ENCODE assay signal across 21 cellular contexts in genomic region chr1:62233926-62234450, GRCh38. TPM values are rescaled to one million over a fixed set of nuclear protein-coding genes. Genes with fewer than 3 reads are reported as not detected.
A peak's percentile ranks its signal among the peaks of the same experiment; 100 is the strongest.
DNase-seq lines count a peak whose midpoint lies in the region; FAIRE-seq and TF ChIP-seq lines count a peak whose summit lies in the region.
"Had no signal": no experiment of that assay in that cellular context is flagged by ENCODE, and none has a peak within 500 bp of the region (broad histone marks: within the 10 kb centered on the region; RNA-seq: fewer than 3 reads in every experiment).

No MANE protein-coding gene starts in this region.

- H3K79me2 ChIP-seq in astrocyte (ENCODE audit: insufficient read depth, low read length), result no peaks in the 10 kb centered on the region

- H3K27ac ChIP-seq in left ventricle myocardium inferior (replicated peaks) (no peak overlapping the region), astrocyte (ENCODE audit: low read depth, low read length) (no peak overlapping the region)
- H3K27ac ChIP-seq: BLaER1 treated with 17β-estradiol and CSF1 and Interleukin-3, amounts not matched to agents 10 nM and 100 nM; GM23248 had no signal

- intact Hi-C loops in cardiac septum (cut with DNase I), result no loop called here
- intact Hi-C loops in left ventricle myocardium inferior (cut with micrococcal nuclease), result no loop called here

- DNase-seq in cardiac septum (ENCODE audit: low spot score) (peak; percentile 46), left ventricle myocardium inferior (no peak), astrocyte (ENCODE audit: low read depth) (peak; percentile 25), neural crest cell (ENCODE audit: low read depth, low spot score) (no peak), type B pancreatic cell (ENCODE audit: extremely low spot score, unreplicated experiment) (no peak), NCI-H1436 treated with DMSO at 0.1 percent for 48 hours (lab: John Stamatoyannopoulos, UW) (no peak)
- no peak for DNase-seq in activated CD4-positive, alpha-beta T cell treated with anti-CD3 and anti-CD28 coated beads, Interleukin-2, amount 50 U/mL, for 48 hours
- no peak for DNase-seq in activated T-cell treated with anti-CD3 and anti-CD28 coated beads, Interleukin-2, amount 50 U/mL, for 24 hours
- DNase-seq: 8988T; AML-193; Calu3; CD4-positive, CD25-positive, alpha-beta regulatory T cell; DMS 273 treated with DMSO at 0.1 percent for 48 hours; H9; HFFc6 had no signal

- H3K27me3 Mint-ChIP-seq in astrocyte (ENCODE audit: low read depth, unreplicated experiment), result no peaks in the 10 kb centered on the region
- H3K27me3 Mint-ChIP-seq in neural crest cell (ENCODE audit: low read depth), result no peaks in the 10 kb centered on the region
- no peaks in the 10 kb centered on the region for H3K27me3 Mint-ChIP-seq in type B pancreatic cell
- H3K27me3 Mint-ChIP-seq in activated T-cell treated with anti-CD3 and anti-CD28 coated beads, Interleukin-2, amount 50 U/mL, for 24 hours, result peaks cover 3% of the 10 kb centered on the region
- H3K27me3 Mint-ChIP-seq: CD4-positive, CD25-positive, alpha-beta regulatory T cell had no signal

- peaks cover 28% of the 10 kb centered on the region for H3K27me3 ChIP-seq in left ventricle myocardium inferior (ENCODE audit: low read depth)
- no peaks in the 10 kb centered on the region for H3K27me3 ChIP-seq in astrocyte (ENCODE audit: insufficient read depth, low read length)
- H3K27me3 ChIP-seq: BLaER1 treated with 17β-estradiol and CSF1 and Interleukin-3, amounts not matched to agents 10 nM and 100 nM had no signal

- no peak overlapping the region for H3K9ac ChIP-seq in astrocyte (ENCODE audit: low read length)
- H3K9ac ChIP-seq: BLaER1 treated with 17β-estradiol and CSF1 and Interleukin-3, amounts not matched to agents 10 nM and 100 nM; GM23248 had no signal

- no peaks in the 10 kb centered on the region for H3K4me1 ChIP-seq in left ventricle myocardium inferior
- peaks cover 17% of the 10 kb centered on the region for H3K4me1 ChIP-seq in astrocyte (ENCODE audit: insufficient read depth, low read length)
- H3K4me1 ChIP-seq: BLaER1 treated with 17β-estradiol and CSF1 and Interleukin-3, amounts not matched to agents 10 nM and 100 nM had no signal

- TF ChIP-seq CTCF in left ventricle myocardium inferior (IDR thresholded peaks at IDR 0.05; ENCODE audit: borderline replicate concordance) (no peak), astrocyte (IDR thresholded peaks at IDR 0.05; ENCODE audit: insufficient read depth, low read depth, low read length) (no peak), neural crest cell (conservative IDR thresholded peaks at IDR 0.05) (no peak), type B pancreatic cell (conservative IDR thresholded peaks at IDR 0.05) (no peak)

- H3K36me3 Mint-ChIP-seq in astrocyte (ENCODE audit: low read depth, unreplicated experiment) (peaks cover 2% of the 10 kb centered on the region), neural crest cell (ENCODE audit: low read depth) (peaks cover 2% of the 10 kb centered on the region), type B pancreatic cell (no peaks in the 10 kb centered on the region)
- H3K36me3 Mint-ChIP-seq in activated T-cell treated with anti-CD3 and anti-CD28 coated beads, Interleukin-2, amount 50 U/mL, for 24 hours (ENCODE audit: low read depth), result no peaks in the 10 kb centered on the region
- H3K36me3 Mint-ChIP-seq: CD4-positive, CD25-positive, alpha-beta regulatory T cell had no signal

- H3K9me3 ChIP-seq in left ventricle myocardium inferior (replicated peaks), result no peaks in the 10 kb centered on the region
- H3K9me3 ChIP-seq in astrocyte (ENCODE audit: insufficient read depth, low read depth, low read length), result no peaks in the 10 kb centered on the region
- H3K9me3 ChIP-seq: BLaER1 treated with 17β-estradiol and CSF1 and Interleukin-3, amounts not matched to agents 10 nM and 100 nM had no signal

- H3K9me3 Mint-ChIP-seq in astrocyte (ENCODE audit: unreplicated experiment), result peaks cover 1% of the 10 kb centered on the region
- no peaks in the 10 kb centered on the region for H3K9me3 Mint-ChIP-seq in neural crest cell
- H3K9me3 Mint-ChIP-seq in type B pancreatic cell, result peaks cover 4% of the 10 kb centered on the region
- H3K9me3 Mint-ChIP-seq in activated T-cell treated with anti-CD3 and anti-CD28 coated beads, Interleukin-2, amount 50 U/mL, for 24 hours, result no peaks in the 10 kb centered on the region
- H3K9me3 Mint-ChIP-seq: CD4-positive, CD25-positive, alpha-beta regulatory T cell; H9 had no signal

- no peak for FAIRE-seq in astrocyte (lab: Jason Lieb, UNC)
- FAIRE-seq: GM18507, HepG2, HTR-8/SVneo had no signal

- H4K20me1 ChIP-seq in astrocyte (ENCODE audit: insufficient read depth, low read length), result no peaks in the 10 kb centered on the region
- H4K20me1 ChIP-seq: BLaER1 treated with 17β-estradiol and CSF1 and Interleukin-3, amounts not matched to agents 10 nM and 100 nM had no signal

- H3K36me3 ChIP-seq in left ventricle myocardium inferior, result no peaks in the 10 kb centered on the region
- H3K36me3 ChIP-seq in astrocyte (ENCODE audit: insufficient read depth, low read length), result no peaks in the 10 kb centered on the region
- H3K36me3 ChIP-seq: BLaER1 treated with 17β-estradiol and CSF1 and Interleukin-3, amounts not matched to agents 10 nM and 100 nM had no signal

- peak overlapping the region; percentile 31 for H3K27ac Mint-ChIP-seq in astrocyte (ENCODE audit: unreplicated experiment)
- H3K27ac Mint-ChIP-seq in neural crest cell (ENCODE audit: unreplicated experiment), result peak overlapping the region; percentile 5
- H3K27ac Mint-ChIP-seq in type B pancreatic cell, result peak overlapping the region; percentile 54
- H3K27ac Mint-ChIP-seq in activated T-cell treated with anti-CD3 and anti-CD28 coated beads, Interleukin-2, amount 50 U/mL, for 24 hours, result no peak overlapping the region
- H3K27ac Mint-ChIP-seq: CD4-positive, CD25-positive, alpha-beta regulatory T cell had no signal

- H3K4me3 Mint-ChIP-seq in astrocyte (ENCODE audit: unreplicated experiment) (no peak overlapping the region), neural crest cell (no peak overlapping the region), type B pancreatic cell (no peak overlapping the region)
- no peak overlapping the region for H3K4me3 Mint-ChIP-seq in activated T-cell treated with anti-CD3 and anti-CD28 coated beads, Interleukin-2, amount 50 U/mL, for 24 hours
- H3K4me3 Mint-ChIP-seq: CD4-positive, CD25-positive, alpha-beta regulatory T cell; H9; HFFc6 had no signal

- H3K4me1 Mint-ChIP-seq in astrocyte (ENCODE audit: low read depth, unreplicated experiment) (peaks cover 59% of the 10 kb centered on the region), neural crest cell (peaks cover 44% of the 10 kb centered on the region), type B pancreatic cell (ENCODE audit: unreplicated experiment) (peaks cover 33% of the 10 kb centered on the region)
- no peaks in the 10 kb centered on the region for H3K4me1 Mint-ChIP-seq in activated T-cell treated with anti-CD3 and anti-CD28 coated beads, Interleukin-2, amount 50 U/mL, for 24 hours (ENCODE audit: low read depth)

- no peak overlapping the region for H2AFZ ChIP-seq in astrocyte (ENCODE audit: low read depth, low read length)
- H2AFZ ChIP-seq: GM23248 had no signal

- no peak overlapping the region for H3K4me2 ChIP-seq in astrocyte (ENCODE audit: low read length)

- H3K4me3 ChIP-seq in left ventricle myocardium inferior, result no peak overlapping the region
- no peak overlapping the region for H3K4me3 ChIP-seq in astrocyte (ENCODE audit: insufficient read depth, low read depth, low read length)
- H3K4me3 ChIP-seq: BLaER1 treated with 17β-estradiol and CSF1 and Interleukin-3, amounts not matched to agents 10 nM and 100 nM; GM23248 had no signal

RNA-seq across cellular contexts. Expression of gene L1TD1, which starts 39.3 kb away (rescaled TPM):
- total RNA-seq in cardiac septum, result 0.67 TPM
- total RNA-seq in left ventricle myocardium inferior, result 0.08 TPM
- 9.9 and 10.6 TPM in 2 replicates for total RNA-seq in astrocyte
- 10.1 and 11.5 TPM in 2 replicates for total RNA-seq in neural crest cell
- 2.9 and 6.2 TPM in 2 replicates for total RNA-seq in type B pancreatic cell (ENCODE audit: low replicate concordance)
- total RNA-seq: Calu3; CD4-positive, CD25-positive, alpha-beta regulatory T cell; Daoy; HepG2; HFFc6 had no signal

Comparison
In these comparisons a context has a peak if more than half of its experiments do, and no peak if none do; other contexts are left out.
1. DNase-seq: peak in cardiac septum (single experiment) and astrocyte (single experiment); none in left ventricle myocardium inferior (single experiment), neural crest cell (single experiment), type B pancreatic cell (single experiment), activated CD4-positive, alpha-beta T cell treated with anti-CD3 and anti-CD28 coated beads, Interleukin-2, amount 50 U/mL, for 48 hours (0 of 2), activated T-cell treated with anti-CD3 and anti-CD28 coated beads, Interleukin-2, amount 50 U/mL, for 24 hours (single experiment) and NCI-H1436 treated with DMSO at 0.1 percent for 48 hours (single experiment).